Comparison of ENCODE assay signal across 18 cellular contexts in genomic region chr11:19525276-19525675, GRCh38.
DNase-seq lines count a peak whose midpoint lies in the region; ATAC-seq lines count a peak whose summit lies in the region.
"Had no signal": no experiment of that assay in that cellular context is flagged by ENCODE, and none has a peak within 500 bp of the region (broad histone marks: within the 10 kb centered on the region; RNA-seq: fewer than 3 reads in every experiment).

No MANE protein-coding gene starts in this region.

- H3K27me3 Mint-ChIP-seq in memory B cell = peaks cover 1% of the 10 kb centered on the region

- no peak overlapping the region for H3K27ac Mint-ChIP-seq in memory B cell

- no peak for DNase-seq in memory B cell (ENCODE audit: low spot score in 2 of 2)
- no peak for DNase-seq in NCI-H82 (lab: John Stamatoyannopoulos, UW)
- no peak for DNase-seq in NCI-H82 treated with DMSO at 0.1 percent for 48 hours (lab: John Stamatoyannopoulos, UW; ENCODE audit: unreplicated experiment)
- DNase-seq: activated naive CD4-positive, alpha-beta T cell treated with Interleukin-2 at 50 U/mL for 16 hours; aorta; Calu3; foreskin keratinocyte; HCEC 1CT; NCI-H1436 treated with DMSO at 0.1 percent for 48 hours; NCI-H345; stimulated activated CD4-positive, alpha-beta T cell treated with anti-CD3 and anti-CD28 coated beads, Interleukin-4, amount 100 ng/mL, for 1 hour; stimulated activated CD8-positive, alpha-beta memory T cell treated with anti-CD3 and anti-CD28 coated beads, Interleukin-4, amount 100 ng/mL, for 48 hours; T-helper 9 cell had no signal

- peak; percentile 78 for ATAC-seq in GM18502 (IDR thresholded peaks at IDR 0.05; ENCODE audit: poor library complexity, unreplicated experiment)
- ATAC-seq in GM21360 (IDR thresholded peaks at IDR 0.05; ENCODE audit: unreplicated experiment) = peak; percentile 54
- ATAC-seq in HG03432 (IDR thresholded peaks at IDR 0.05; ENCODE audit: unreplicated experiment) = peak; percentile 99
- peak; percentile 72 for ATAC-seq in memory B cell (ENCODE audit: low read depth)
- no peak for ATAC-seq in HG03097 (IDR thresholded peaks at IDR 0.05; ENCODE audit: low FRiP score, unreplicated experiment)
- ATAC-seq in GM21737 (IDR thresholded peaks at IDR 0.05; ENCODE audit: unreplicated experiment) = no peak
- ATAC-seq: foreskin keratinocyte had no signal

- H3K4me1 Mint-ChIP-seq in memory B cell = peaks cover 2% of the 10 kb centered on the region

- H3K36me3 Mint-ChIP-seq in memory B cell = no peaks in the 10 kb centered on the region

- no peaks in the 10 kb centered on the region for H3K9me3 Mint-ChIP-seq in memory B cell

- no peak overlapping the region for H3K4me3 Mint-ChIP-seq in memory B cell

Comparison
In these comparisons a context has a peak if more than half of its experiments do, and no peak if none do; other contexts are left out.
1. ATAC-seq: peak in GM18502 (single experiment), GM21360 (single experiment), HG03432 (single experiment) and memory B cell (single experiment); none in HG03097 (single experiment) and GM21737 (single experiment).